Comparison of ENCODE assay signal across 7 cellular contexts in genomic region chr11:31323145-31323544, GRCh38. TPM values are rescaled to one million over a fixed set of nuclear protein-coding genes. Genes with fewer than 3 reads are reported as not detected.
"Had no signal": no experiment of that assay in that cellular context is flagged by ENCODE, and none has a peak within 500 bp of the region (broad histone marks: within the 10 kb centered on the region; RNA-seq: fewer than 3 reads in every experiment).

No MANE protein-coding gene starts in this region.

- H3K27ac ChIP-seq: HL-60 had no signal

- ATAC-seq: HepG2, K562 had no signal

- H3K4me3 ChIP-seq: K562 had no signal

- DNase-seq: IMR-90, KBM-7, KG1 had no signal

RNA-seq across cellular contexts. Expression of gene DCDC1, which starts 46.4 kb away (rescaled TPM):
- polyA plus RNA-seq: IgD-negative memory B cell, IMR-90 had no signal
